16 cellular contexts compared by ENCODE assay signal in genomic region chr10:121845044-121845784, GRCh38.
DNase-seq lines count a peak whose midpoint lies in the region; ATAC-seq, FAIRE-seq and TF ChIP-seq lines count a peak whose summit lies in the region.
"Had no signal": no experiment of that assay in that cellular context is flagged by ENCODE, and none has a peak within 500 bp of the region (broad histone marks: within the 10 kb centered on the region; RNA-seq: fewer than 3 reads in every experiment).

No MANE protein-coding gene starts in this region.

- H3K4me3 ChIP-seq in IMR-90 (ENCODE audit: insufficient read depth, low read depth, low read length): no peak overlapping the region
- no peak overlapping the region for H3K4me3 ChIP-seq in endodermal cell (ENCODE audit: low read length)
- no peak overlapping the region for H3K4me3 ChIP-seq in right atrium auricular region
- H3K4me3 ChIP-seq: skin epidermis had no signal

- no peak overlapping the region for H3K27ac ChIP-seq in IMR-90 (ENCODE audit: insufficient read depth, low read length)
- no peak overlapping the region for H3K27ac ChIP-seq in endodermal cell (ENCODE audit: low read depth, low read length)
- no peak overlapping the region for H3K27ac ChIP-seq in right atrium auricular region
- H3K27ac ChIP-seq: C4-2B, skin epidermis had no signal

- no peak overlapping the region for H3K27ac Mint-ChIP-seq in endodermal cell
- H3K27ac Mint-ChIP-seq: brain, memory B cell had no signal

- H4K20me1 ChIP-seq in IMR-90 (ENCODE audit: insufficient read depth, low read length): no peaks in the 10 kb centered on the region

- no CpG with 5 or more reads among the region's 3 CpGs for WGBS in IMR-90 (ENCODE audit: extremely low coverage in 2 of 2, insufficient read length in 1 of 2), 2 experiments
- 95 to 96% methylated on average over 3 of the region's 3 CpGs for WGBS in endodermal cell (ENCODE audit: insufficient coverage in 1 of 2, insufficient read length in 1 of 2), 2 experiments

- intact Hi-C loops in IMR-90 (cut with micrococcal nuclease): no loop called here

- FAIRE-seq in GM19239 (lab: Jason Lieb, UNC): peak; percentile 86

- no peak overlapping the region for H2AFZ ChIP-seq in IMR-90 (replicated peaks; ENCODE audit: low read length, poor library complexity)

- H3K56ac ChIP-seq in IMR-90 (ENCODE audit: extremely low read depth, insufficient read depth, low read length): no peak overlapping the region

- BruUV-seq in IMR-90 (replicated peaks; lab: Mats Ljungman, UMichigan): no TSS peak

- CTCF ChIA-PET in IMR-90 (lab: Yijun Ruan, JAX): interaction anchor here (0.9 kb wide), 1 partner anchor 11 kb away, joined by 3 read pairs; no protein-coding TSS in a partner anchor

- no peak overlapping the region for H3K4me3 Mint-ChIP-seq in endodermal cell
- H3K4me3 Mint-ChIP-seq: brain, memory B cell had no signal

- no peak overlapping the region for H4K5ac ChIP-seq in IMR-90 (ENCODE audit: low read depth, low read length)

- H2BK120ac ChIP-seq in IMR-90 (ENCODE audit: low read depth, low read length): no peak overlapping the region

- H2BK5ac ChIP-seq in IMR-90 (ENCODE audit: low read depth, low read length, poor library complexity, severe bottlenecking): no peak overlapping the region

- H3K4me1 ChIP-seq in IMR-90 (ENCODE audit: control insufficient read depth, insufficient read depth, low read length) (no peaks in the 10 kb centered on the region), endodermal cell (ENCODE audit: control insufficient read depth, insufficient read depth, low read length) (no peaks in the 10 kb centered on the region), right atrium auricular region (no peaks in the 10 kb centered on the region)

- no peaks in the 10 kb centered on the region for H3K79me1 ChIP-seq in IMR-90 (ENCODE audit: low read depth in 1 of 2, low read length in 2 of 2)

- dilution Hi-C loops in IMR-90 (cut with HindIII; ENCODE audit: low sequenced_read_pairs, unreplicated experiment): no loop called here

- POLR2A ChIA-PET in IMR-90 (lab: Charles Lee; ENCODE audit: unreplicated experiment): no interaction called here

- no peak overlapping the region for H3K18ac ChIP-seq in IMR-90 (ENCODE audit: low read depth, low read length)

- no peak overlapping the region for H2AK5ac ChIP-seq in IMR-90 (ENCODE audit: low read depth, low read length)

- H3K9me1 ChIP-seq in IMR-90 (ENCODE audit: insufficient read depth, low read length): no peaks in the 10 kb centered on the region; the same call in 1 of the 2 replicates

- TF ChIP-seq RAD21 in IMR-90 (IDR thresholded peaks at IDR 0.05; ENCODE audit: low read length): no peak

- H3K9ac ChIP-seq in IMR-90 (ENCODE audit: low read depth, low read length): no peak overlapping the region
- H3K9ac ChIP-seq in endodermal cell (ENCODE audit: extremely low read depth, low read length, poor library complexity, severe bottlenecking): no peak overlapping the region

- peak; percentile 20 for DNase-seq in GM19239 (ENCODE audit: insufficient read length, low spot score)
- no peak for DNase-seq in IMR-90
- DNase-seq in endodermal cell: no peak
- no peak for DNase-seq in right atrium auricular region (ENCODE audit: low spot score)
- no peak for DNase-seq in amygdala (lab: John Stamatoyannopoulos, UW)
- DNase-seq: activated CD4-positive, alpha-beta T cell treated with anti-CD3 and anti-CD28 coated beads for 1 hour; activated effector memory CD4-positive, alpha-beta T cell treated with anti-CD3 and anti-CD28 coated beads, Interleukin-2, amount 50 U/mL, for 16 hours; NCI-H1417; nucleus accumbens had no signal

- H2BK20ac ChIP-seq in IMR-90 (ENCODE audit: low read depth, low read length): no peak overlapping the region

- peaks cover 22% of the 10 kb centered on the region for H3K4me1 Mint-ChIP-seq in endodermal cell

- in situ Hi-C loops in IMR-90 (cut with MboI; ENCODE audit: low sequenced_read_pairs): no loop called here

- TF ChIP-seq CTCF in IMR-90 (conservative IDR thresholded peaks at IDR 0.05; ENCODE audit: low read depth, low read length): no peak
- TF ChIP-seq CTCF in endodermal cell (conservative IDR thresholded peaks at IDR 0.05): no peak
- no peak for TF ChIP-seq CTCF in right atrium auricular region (IDR thresholded peaks at IDR 0.05)

- H3K9me3 Mint-ChIP-seq in endodermal cell: peaks cover 10% of the 10 kb centered on the region

- H3K14ac ChIP-seq in IMR-90 (replicated peaks; ENCODE audit: low read depth, low read length): no peak overlapping the region

- no peaks in the 10 kb centered on the region for H3K27me3 Mint-ChIP-seq in endodermal cell (ENCODE audit: insufficient read depth)
- H3K27me3 Mint-ChIP-seq: brain, memory B cell had no signal

- H2BK15ac ChIP-seq in IMR-90 (ENCODE audit: low read depth, low read length): no peak overlapping the region

- peak; percentile 87 for ATAC-seq in GM18511 (IDR thresholded peaks at IDR 0.05; ENCODE audit: unreplicated experiment)
- ATAC-seq in HG02678 (IDR thresholded peaks at IDR 0.05; ENCODE audit: unreplicated experiment): peak; percentile 76
- ATAC-seq in IMR-90 (ENCODE audit: low read depth): no peak
- no peak for ATAC-seq in GM18502 (IDR thresholded peaks at IDR 0.05; ENCODE audit: poor library complexity, unreplicated experiment)

- no peak overlapping the region for H3K23ac ChIP-seq in IMR-90 (ENCODE audit: low read depth, low read length)

- peaks cover 53% of the 10 kb centered on the region for H3K36me3 Mint-ChIP-seq in endodermal cell (ENCODE audit: low read depth)

- no peak overlapping the region for H3K4ac ChIP-seq in IMR-90 (ENCODE audit: low read depth, low read length)

- H3K36me3 ChIP-seq in IMR-90 (ENCODE audit: control insufficient read depth, insufficient read depth, low read length): peaks cover 6% of the 10 kb centered on the region; the same call in 1 of the 2 replicates
- H3K36me3 ChIP-seq in endodermal cell (ENCODE audit: control insufficient read depth, insufficient read depth, low read length): peaks cover 38% of the 10 kb centered on the region
- H3K36me3 ChIP-seq in right atrium auricular region: no peaks in the 10 kb centered on the region

- no peaks in the 10 kb centered on the region for H3K27me3 ChIP-seq in IMR-90 (ENCODE audit: control insufficient read depth, insufficient read depth, low read length)
- H3K27me3 ChIP-seq in endodermal cell (ENCODE audit: control insufficient read depth, insufficient read depth, low read length, poor library complexity, severe bottlenecking): no peaks in the 10 kb centered on the region
- no peaks in the 10 kb centered on the region for H3K27me3 ChIP-seq in right atrium auricular region

- H4K8ac ChIP-seq in IMR-90 (ENCODE audit: low read depth in 2 of 2, low read length in 2 of 2): no peak overlapping the region

- H2AK9ac ChIP-seq in IMR-90 (replicated peaks; ENCODE audit: low read depth, low read length, poor library complexity): no peak overlapping the region

- TF ChIP-seq POLR2A in IMR-90 (IDR thresholded peaks at IDR 0.05; ENCODE audit: low read depth, low read length): no peak

- H3K9me3 ChIP-seq in IMR-90 (ENCODE audit: control insufficient read depth, insufficient read depth, low read length) (no peaks in the 10 kb centered on the region), endodermal cell (ENCODE audit: control insufficient read depth, low read length) (peaks cover 18% of the 10 kb centered on the region), right atrium auricular region (no peaks in the 10 kb centered on the region)

- H3K4me2 ChIP-seq in IMR-90 (ENCODE audit: low read depth, low read length): no peak overlapping the region

- H4K91ac ChIP-seq in IMR-90 (ENCODE audit: insufficient read depth, low read depth, low read length): no peak overlapping the region

TF ChIP-seq in IMR-90, 13 proteins besides CTCF, POLR2A, EP300 and RAD21:
- no peak for TF ChIP-seq NFE2L2 (IDR thresholded peaks at IDR 0.05; ENCODE audit: low read depth, low read length)
- peak; percentile 70 for TF ChIP-seq MAFK (IDR thresholded peaks at IDR 0.05; ENCODE audit: low read depth, low read length)

Comparison
In these comparisons a context has a peak if more than half of its experiments do, and no peak if none do; other contexts are left out.
1. ATAC-seq: peak in GM18511 (single experiment) and HG02678 (single experiment); none in IMR-90 (single experiment) and GM18502 (single experiment).